ENCODE assay signal across 1 cellular context in genomic region chr9:112751059-112751795, GRCh38.
TF ChIP-seq lines count a peak whose summit lies in the region.

No MANE protein-coding gene starts in this region.

TF ChIP-seq in HepG2, 621 proteins besides CTCF, POLR2A, EP300 and RAD21 (continued from another document):
- peak; percentile 94 for TF ChIP-seq ARID4A (CRISPR knock-in tag; IDR thresholded peaks at IDR 0.05; ENCODE audit: borderline replicate concordance)
- TF ChIP-seq ZNF292 (CRISPR knock-in tag; IDR thresholded peaks at IDR 0.05; ENCODE audit: borderline replicate concordance, low read depth) = peak; percentile 40; the same call in 1 of the 2 replicates
- 0 out of 2 replicates have a peak, but pooled peaks have one; percentile 66 for TF ChIP-seq DZIP1 (CRISPR knock-in tag; IDR thresholded peaks at IDR 0.05)
- peak; percentile 52; the same call in 1 of the 2 replicates for TF ChIP-seq TFDP1 (CRISPR knock-in tag; IDR thresholded peaks at IDR 0.05; ENCODE audit: borderline replicate concordance)
- TF ChIP-seq ZNF232 (CRISPR knock-in tag; IDR thresholded peaks at IDR 0.05; ENCODE audit: borderline replicate concordance) = peak; percentile 26; the same call in 1 of the 2 replicates
- TF ChIP-seq ZNF777 (CRISPR knock-in tag; IDR thresholded peaks at IDR 0.05) = peak; percentile 79
- 0 out of 2 replicates have a peak, but pooled peaks have one; percentile 30 for TF ChIP-seq GMEB1 (CRISPR knock-in tag; IDR thresholded peaks at IDR 0.05; ENCODE audit: borderline replicate concordance)
- TF ChIP-seq ZIK1 (CRISPR knock-in tag; IDR thresholded peaks at IDR 0.05; ENCODE audit: borderline replicate concordance, low read depth) = peak; percentile 30; the same call in 1 of the 2 replicates
- peak; percentile 71 for TF ChIP-seq AGO2 (optimal IDR thresholded peaks at IDR 0.05; ENCODE audit: low read depth, low read length)
- TF ChIP-seq NRL (CRISPR knock-in tag; IDR thresholded peaks at IDR 0.05; ENCODE audit: borderline replicate concordance) = peak; percentile 38; the same call in 1 of the 2 replicates
- TF ChIP-seq HES4 (CRISPR knock-in tag; IDR thresholded peaks at IDR 0.05; ENCODE audit: borderline replicate concordance) = no peak
